16 cellular contexts compared by ENCODE assay signal in genomic region chrX:24382315-24382714, GRCh38. TPM values are rescaled to one million over a fixed set of nuclear protein-coding genes. Genes with fewer than 3 reads are reported as not detected.
"Had no signal": no experiment of that assay in that cellular context is flagged by ENCODE, and none has a peak within 500 bp of the region (broad histone marks: within the 10 kb centered on the region; RNA-seq: fewer than 3 reads in every experiment).

No MANE protein-coding gene starts in this region.

RNA-seq across cellular contexts. Expression of gene SUPT20HL1, which starts 21.9 kb away (rescaled TPM):
- total RNA-seq: dermis blood vessel endothelial cell; esophagus mucosa; esophagus squamous epithelium; gastrocnemius medialis; glomerular endothelial cell; kidney epithelial cell; left cardiac atrium; left lung; left ventricle myocardium superior; lower leg skin; lower lobe of right lung; lung microvascular endothelial cell; mononuclear cell; naive thymus-derived CD4-positive, alpha-beta T cell had no signal
- polyA plus RNA-seq: heart right ventricle; keratinocyte; naive thymus-derived CD4-positive, alpha-beta T cell had no signal
